In genomic region chr1:234608026-234608719, GRCh38 we compare ENCODE assay signal across 8 cellular contexts. TPM values are rescaled to one million over a fixed set of nuclear protein-coding genes. Genes with fewer than 3 reads are reported as not detected.
DNase-seq lines count a peak whose midpoint lies in the region; ATAC-seq, FAIRE-seq and TF ChIP-seq lines count a peak whose summit lies in the region.

No MANE protein-coding gene starts in this region.

- H3K4me3 ChIP-seq in HCT116 (replicated peaks in 1 of 2; ENCODE audit: low read depth in 1 of 2, low read length in 2 of 2) (peak overlapping the region; percentile 66 to 70), body of pancreas (peak overlapping the region; percentile 7 to 61), iPS-18a (ENCODE audit: low read length) (peak overlapping the region; percentile 59), skeletal muscle tissue (ENCODE audit: low read length in 3 of 3) (peak overlapping the region; percentile 81 to 98 (median 97))

- intact Hi-C loops in HCT116 (cut with micrococcal nuclease), result no loop called here
- intact Hi-C loops in body of pancreas (cut with DNase I), result no loop called here

- H3K27ac ChIP-seq in HCT116 (ENCODE audit: low read depth, low read length) (peak overlapping the region; percentile 89), body of pancreas (peak overlapping the region; percentile 99 to 100 (median 100)), iPS-18a (ENCODE audit: low read length) (no peak overlapping the region), skeletal muscle tissue (ENCODE audit: low read depth, low read length) (peak overlapping the region; percentile 99)

- no peaks in the 10 kb centered on the region for H3K9me2 ChIP-seq in HCT116 (ENCODE audit: insufficient read depth)

- no peaks in the 10 kb centered on the region for H3K9me3 ChIP-seq in HCT116 (ENCODE audit: control insufficient read depth in 1 of 2, insufficient read depth in 1 of 2, low read depth in 1 of 2, low read length in 2 of 2)
- no peaks in the 10 kb centered on the region for H3K9me3 ChIP-seq in body of pancreas
- H3K9me3 ChIP-seq in iPS-18a (ENCODE audit: control insufficient read depth, low read depth, low read length), result no peaks in the 10 kb centered on the region
- H3K9me3 ChIP-seq in skeletal muscle tissue (ENCODE audit: control insufficient read depth in 3 of 3, low read length in 3 of 3), result no peaks in the 10 kb centered on the region

- H2AFZ ChIP-seq in HCT116 (ENCODE audit: low read depth, low read length, poor library complexity, severe bottlenecking), result no peak overlapping the region

- peak; percentile 78 for FAIRE-seq in G401.6 (lab: Jason Lieb, UNC)

- peaks cover 57% of the 10 kb centered on the region for H3K79me2 ChIP-seq in HCT116 (ENCODE audit: insufficient read depth, low read length)

- TSS peak; percentile 54 for BruUV-seq in HCT116 (replicated peaks; lab: Mats Ljungman, UMichigan)

- H4K20me1 ChIP-seq in HCT116 (ENCODE audit: insufficient read depth), result peaks cover 8% of the 10 kb centered on the region; the same call in 1 of the 2 replicates

- TF ChIP-seq POLR2A in HCT116 (IDR thresholded peaks at IDR 0.05; ENCODE audit: borderline replicate concordance, extremely low read depth, insufficient read depth, insufficient read length) (no peak), body of pancreas (IDR thresholded peaks at IDR 0.05) (peak; percentile 39 to 90 (median 86))

- DNase-seq in HCT116 (ENCODE audit: low read depth, low spot score), result no peak
- peak; percentile 63 for DNase-seq in NCI-H1694 (lab: John Stamatoyannopoulos, UW)
- peak; percentile 72 for DNase-seq in UCSD-AML1 (lab: John Stamatoyannopoulos, UW; ENCODE audit: unreplicated experiment)
- peak; percentile 79 to 94 (median 86) for DNase-seq in body of pancreas

- RAD21 ChIA-PET in HCT116 (lab: Charles Lee; ENCODE audit: low non-redundant PET in 1 of 2, low total read pairs in 2 of 2, uncharacterized antibody in 2 of 2, unreplicated experiment in 2 of 2), result no interaction called here

- peak overlapping the region; percentile 85 for H3K9ac ChIP-seq in HCT116 (ENCODE audit: low read length)
- peak overlapping the region; percentile 29 for H3K9ac ChIP-seq in iPS-18a (ENCODE audit: low read length)
- peak overlapping the region; percentile 93 to 99 (median 99) for H3K9ac ChIP-seq in skeletal muscle tissue (ENCODE audit: low read depth in 1 of 3, low read length in 3 of 3)

- H3K36me3 ChIP-seq in HCT116 (ENCODE audit: control insufficient read depth in 1 of 2, insufficient read depth in 2 of 2, low read length in 2 of 2) (peaks cover 0 to 10% of the 10 kb centered on the region in 2 experiments; a peak in 1 of 4 replicates), body of pancreas (replicated peaks in 1 of 2; ENCODE audit: insufficient read depth in 1 of 2, low read depth in 2 of 2) (peaks cover 3 to 4% of the 10 kb centered on the region in 2 donors), iPS-18a (ENCODE audit: control insufficient read depth, low read depth, low read length) (peaks cover 30% of the 10 kb centered on the region), skeletal muscle tissue (ENCODE audit: control insufficient read depth in 3 of 3, insufficient read depth in 3 of 3, low read length in 3 of 3) (peaks cover 17 to 27% (median 19%) of the 10 kb centered on the region in 3 donors)

- no peak for TF ChIP-seq RAD21 in HCT116 (IDR thresholded peaks at IDR 0.05; ENCODE audit: low read depth)

- peak; percentile 13; the same call in 1 of the 2 replicates for ATAC-seq in HCT116
- ATAC-seq in body of pancreas, result peak; percentile 16
- no peak for ATAC-seq in HG02840 (IDR thresholded peaks at IDR 0.05; ENCODE audit: low FRiP score, unreplicated experiment)

- WGBS in body of pancreas, 2 donors, result 0 to 1% methylated on average over 16 to 36 of the region's 39 CpGs

- no peaks in the 10 kb centered on the region for H3K27me3 ChIP-seq in HCT116 (ENCODE audit: insufficient read depth, low read length)
- no peaks in the 10 kb centered on the region for H3K27me3 ChIP-seq in body of pancreas
- no peaks in the 10 kb centered on the region for H3K27me3 ChIP-seq in iPS-18a (ENCODE audit: control insufficient read depth, insufficient read depth, low read length)
- no peaks in the 10 kb centered on the region for H3K27me3 ChIP-seq in skeletal muscle tissue (ENCODE audit: control insufficient read depth in 3 of 3, insufficient read depth in 3 of 3, low read length in 3 of 3)

- TF ChIP-seq CTCF in HCT116 (IDR thresholded peaks at IDR 0.05 in 2 of 3, conservative IDR thresholded peaks at IDR 0.05 in 1 of 3; ENCODE audit: borderline replicate concordance in 1 of 3, insufficient read depth in 1 of 3, low read depth in 2 of 3, low read length in 2 of 3) (0 out of 6 replicates have a peak, but pooled peaks of 1 of the 3 experiments have one; percentile 9), body of pancreas (IDR thresholded peaks at IDR 0.05) (peak in 3 of 7 experiments; percentile 15 to 22 (median 21))

- H3K4me2 ChIP-seq in HCT116 (ENCODE audit: low read length), result peak overlapping the region; percentile 89

- peaks cover 63 to 84% of the 10 kb centered on the region in 2 experiments for H3K4me1 ChIP-seq in HCT116 (ENCODE audit: control insufficient read depth in 1 of 2, insufficient read depth in 2 of 2, low read length in 2 of 2)
- peaks cover 32% of the 10 kb centered on the region for H3K4me1 ChIP-seq in body of pancreas
- peaks cover 56% of the 10 kb centered on the region for H3K4me1 ChIP-seq in iPS-18a (ENCODE audit: control insufficient read depth, low read depth, low read length)
- H3K4me1 ChIP-seq in skeletal muscle tissue (ENCODE audit: control insufficient read depth in 3 of 3, insufficient read depth in 3 of 3, low read length in 3 of 3), result peaks cover 24 to 37% (median 33%) of the 10 kb centered on the region in 3 donors

- POLR2A ChIA-PET in HCT116 (lab: Charles Lee), result no interaction called here

- CTCF ChIA-PET in HCT116 (lab: Charles Lee), result no interaction called here

TF ChIP-seq in HCT116, 20 proteins besides CTCF, POLR2A, EP300 and RAD21:
- TF ChIP-seq SRF (IDR thresholded peaks at IDR 0.05; ENCODE audit: low read depth) (no peak), EGR1 (IDR thresholded peaks at IDR 0.05; ENCODE audit: low read depth) (no peak), POLR2AphosphoS5 (IDR thresholded peaks at IDR 0.05; ENCODE audit: low read depth, low read length) (peak; percentile 80), TCF7L2 (IDR thresholded peaks at IDR 0.05; ENCODE audit: borderline replicate concordance, extremely low read depth, insufficient read depth, insufficient read length) (peak; percentile 12)

RNA-seq across cellular contexts. Expression of gene IRF2BP2, which starts 1.8 kb away (rescaled TPM):
- total RNA-seq in HCT116 (2021; ENCODE audit: unreplicated experiment) (61.3 TPM), body of pancreas (10 to 100 TPM; 82.7 to 83.3 TPM), skeletal muscle tissue (83.0 TPM)
- polyA plus RNA-seq in HCT116 (2012), result 105 and 134 TPM in 2 replicates

Comparison
In these comparisons a context has a peak if more than half of its experiments do, and no peak if none do; other contexts are left out.
1. H3K4me3 ChIP-seq: peak in every context shown above with its lines; median percentile 97 in skeletal muscle tissue; 68 in HCT116; 59 in iPS-18a; 34 in body of pancreas.
2. H3K9ac ChIP-seq: peak in every context shown above with its lines; median percentile 99 in skeletal muscle tissue; 85 in HCT116; 29 in iPS-18a.